18 cellular contexts compared by ENCODE assay signal in genomic region chr1:168654198-168654910, GRCh38.
DNase-seq lines count a peak whose midpoint lies in the region; ATAC-seq and TF ChIP-seq lines count a peak whose summit lies in the region.
"Had no signal": no experiment of that assay in that cellular context is flagged by ENCODE, and none has a peak within 500 bp of the region (broad histone marks: within the 10 kb centered on the region; RNA-seq: fewer than 3 reads in every experiment).

No MANE protein-coding gene starts in this region.

- no peaks in the 10 kb centered on the region for H3K27me3 Mint-ChIP-seq in MCF 10A (ENCODE audit: insufficient read depth, unreplicated experiment)
- peaks cover 11% of the 10 kb centered on the region for H3K27me3 Mint-ChIP-seq in activated CD8-positive, alpha-beta memory T cell treated with anti-CD3 and anti-CD28 coated beads, Interleukin-2, amount 10 ng/mL, durations not matched to agents 7 days and 5 days

- no peak overlapping the region for H3K27ac ChIP-seq in breast epithelium
- H3K27ac ChIP-seq: 22Rv1, C4-2B, Peyer's patch had no signal

- H3K4me3 ChIP-seq in breast epithelium (no peak overlapping the region), epithelial cell of esophagus (ENCODE audit: low read length) (no peak overlapping the region)
- H3K4me3 ChIP-seq: GM23338, Peyer's patch had no signal

- CTCF ChIA-PET in MCF 10A (lab: Yijun Ruan, JAX): interaction anchor here (0.6 to 4.8 kb wide), 4 partner anchors 17 to 617 kb away, joined by 3 to 23 read pairs (median 4); no protein-coding TSS in a partner anchor
- CTCF ChIA-PET in activated CD8-positive, alpha-beta memory T cell treated with anti-CD3 and anti-CD28 coated beads, Interleukin-2, amount 10 ng/mL, durations not matched to agents 7 days and 5 days (lab: Charles Lee): no interaction called here

- TF ChIP-seq CTCF in MCF 10A (IDR thresholded peaks at IDR 0.05; ENCODE audit: unreplicated experiment) (no peak), breast epithelium (IDR thresholded peaks at IDR 0.05) (no peak), epithelial cell of esophagus (IDR thresholded peaks at IDR 0.05; ENCODE audit: insufficient read depth, low read depth, low read length, missing control alignments) (no peak)

- H3K9me3 ChIP-seq in breast epithelium: no peaks in the 10 kb centered on the region
- H3K9me3 ChIP-seq: Peyer's patch had no signal

- H3K4me1 ChIP-seq in breast epithelium: no peaks in the 10 kb centered on the region
- H3K4me1 ChIP-seq: Peyer's patch had no signal

- POLR2A ChIA-PET in MCF 10A (lab: Yijun Ruan, JAX): interaction anchor here (0.6 to 1.4 kb wide), 4 partner anchors 21 to 66 kb away, joined by 3 to 4 read pairs (median 3); no protein-coding TSS in a partner anchor

- DNase-seq in MCF 10A (ENCODE audit: unreplicated experiment) (peak; percentile 52), breast epithelium (ENCODE audit: low spot score in 2 of 2) (no peak), RPMI7951 (ENCODE audit: low read depth) (peak; percentile 36), epithelial cell of esophagus (ENCODE audit: low read depth) (peak; percentile 69), GOT3 (lab: John Stamatoyannopoulos, UW) (no peak)
- DNase-seq in activated CD4-positive, CD25-positive, alpha-beta regulatory T cell treated with anti-CD3 and anti-CD28 coated beads, Interleukin-2, amount 50 U/mL, for 72 hours: no peak
- DNase-seq in activated CD8-positive, alpha-beta memory T cell treated with anti-CD3 and anti-CD28 coated beads, Interleukin-2, amount 10 ng/mL, durations not matched to agents 7 days and 5 days: no peak
- no peak for DNase-seq in stimulated activated CD4-positive, alpha-beta T cell treated with anti-CD3 and anti-CD28 coated beads, Interleukin-4, amount 100 ng/mL, for 4 hours
- DNase-seq: GDM1, NCI-H1417, NCI-H1930, NCI-H2171, NCI-H510A, Peyer's patch, SIG-M5 had no signal

- H3K4me3 Mint-ChIP-seq in MCF 10A (ENCODE audit: unreplicated experiment): no peak overlapping the region
- no peak overlapping the region for H3K4me3 Mint-ChIP-seq in activated CD8-positive, alpha-beta memory T cell treated with anti-CD3 and anti-CD28 coated beads, Interleukin-2, amount 10 ng/mL, durations not matched to agents 7 days and 5 days
- H3K4me3 Mint-ChIP-seq: GM23338 had no signal

- peaks cover 20% of the 10 kb centered on the region for H3K4me1 Mint-ChIP-seq in MCF 10A (ENCODE audit: insufficient read depth, unreplicated experiment)
- no peaks in the 10 kb centered on the region for H3K4me1 Mint-ChIP-seq in activated CD8-positive, alpha-beta memory T cell treated with anti-CD3 and anti-CD28 coated beads, Interleukin-2, amount 10 ng/mL, durations not matched to agents 7 days and 5 days

- intact Hi-C loops in MCF 10A (cut with micrococcal nuclease): no loop called here
- intact Hi-C loops in breast epithelium (cut with DNase I; ENCODE audit: low total_unique reads): no loop called here

- BruUV-seq in MCF 10A (replicated peaks; lab: Mats Ljungman, UMichigan): no TSS peak

- TF ChIP-seq POLR2A in breast epithelium (IDR thresholded peaks at IDR 0.05): no peak

- no peaks in the 10 kb centered on the region for H3K36me3 Mint-ChIP-seq in MCF 10A (ENCODE audit: insufficient read depth, unreplicated experiment)
- H3K36me3 Mint-ChIP-seq in activated CD8-positive, alpha-beta memory T cell treated with anti-CD3 and anti-CD28 coated beads, Interleukin-2, amount 10 ng/mL, durations not matched to agents 7 days and 5 days: peaks cover 1% of the 10 kb centered on the region

- no peak for ATAC-seq in activated CD8-positive, alpha-beta memory T cell treated with anti-CD3 and anti-CD28 coated beads, Interleukin-2, amount 10 ng/mL, durations not matched to agents 7 days and 5 days
- ATAC-seq: GM23338 had no signal

- no peaks in the 10 kb centered on the region for H3K36me3 ChIP-seq in breast epithelium
- H3K36me3 ChIP-seq: Peyer's patch had no signal

- H3K27me3 ChIP-seq in breast epithelium: no peaks in the 10 kb centered on the region
- H3K27me3 ChIP-seq: Peyer's patch had no signal

- H3K27ac Mint-ChIP-seq in MCF 10A (ENCODE audit: low read depth, unreplicated experiment): peak overlapping the region; percentile 1
- H3K27ac Mint-ChIP-seq in activated CD8-positive, alpha-beta memory T cell treated with anti-CD3 and anti-CD28 coated beads, Interleukin-2, amount 10 ng/mL, durations not matched to agents 7 days and 5 days: no peak overlapping the region
- H3K27ac Mint-ChIP-seq: GM23338 had no signal

- no peaks in the 10 kb centered on the region for H3K9me3 Mint-ChIP-seq in MCF 10A (ENCODE audit: unreplicated experiment)
- H3K9me3 Mint-ChIP-seq in activated CD8-positive, alpha-beta memory T cell treated with anti-CD3 and anti-CD28 coated beads, Interleukin-2, amount 10 ng/mL, durations not matched to agents 7 days and 5 days (ENCODE audit: low read depth): no peaks in the 10 kb centered on the region
- H3K9me3 Mint-ChIP-seq: GM23338 had no signal

Comparison
In these comparisons a context has a peak if more than half of its experiments do, and no peak if none do; other contexts are left out.
1. DNase-seq: peak in MCF 10A (single experiment), RPMI7951 (single experiment) and epithelial cell of esophagus (single experiment); none in breast epithelium (0 of 2), activated CD4-positive, CD25-positive, alpha-beta regulatory T cell treated with anti-CD3 and anti-CD28 coated beads, Interleukin-2, amount 50 U/mL, for 72 hours (single experiment), activated CD8-positive, alpha-beta memory T cell treated with anti-CD3 and anti-CD28 coated beads, Interleukin-2, amount 10 ng/mL, durations not matched to agents 7 days and 5 days (single experiment), GOT3 (single experiment) and stimulated activated CD4-positive, alpha-beta T cell treated with anti-CD3 and anti-CD28 coated beads, Interleukin-4, amount 100 ng/mL, for 4 hours (0 of 2).